ENCODE assay signal across 7 cellular contexts in genomic region chr3:50616003-50616769, GRCh38. TPM values are rescaled to one million over a fixed set of nuclear protein-coding genes. Genes with fewer than 3 reads are reported as not detected.
A peak's percentile ranks its signal among the peaks of the same experiment; 100 is the strongest.
DNase-seq lines count a peak whose midpoint lies in the region; ATAC-seq, FAIRE-seq and TF ChIP-seq lines count a peak whose summit lies in the region.

No MANE protein-coding gene starts in this region.

- peak overlapping the region; percentile 81 for H2AFZ ChIP-seq in keratinocyte (ENCODE audit: control insufficient read depth, low read length)

- peak; percentile 75 for FAIRE-seq in keratinocyte (lab: Jason Lieb, UNC)

- WGBS in spleen, 5 donors, result 0 to 1% (median 1%) methylated on average over 24 of the region's 24 CpGs

- peak overlapping the region; percentile 88 for H3K4me2 ChIP-seq in keratinocyte (ENCODE audit: control insufficient read depth, extremely low read depth, insufficient read depth, low read depth, low read length)

- intact Hi-C loops in spleen (cut with DNase I; ENCODE audit: low total_unique reads), result loop anchor here (5.0 kb wide), 1 partner anchor 766 kb away; no protein-coding TSS in a partner anchor

- peaks cover 34% of the 10 kb centered on the region for H3K79me2 ChIP-seq in keratinocyte (ENCODE audit: control insufficient read depth, insufficient read depth, low read length)

- no peak for TF ChIP-seq POLR2A in spleen (IDR thresholded peaks at IDR 0.05)

- peak overlapping the region; percentile 43 for H3K9ac ChIP-seq in keratinocyte (ENCODE audit: control insufficient read depth, extremely low read depth, insufficient read depth, low read length)

- peak; percentile 38 for ATAC-seq in GM18498 (IDR thresholded peaks at IDR 0.05; ENCODE audit: unreplicated experiment)
- peak; percentile 34 for ATAC-seq in HG03159 (IDR thresholded peaks at IDR 0.05; ENCODE audit: unreplicated experiment)

- H4K20me1 ChIP-seq in keratinocyte (ENCODE audit: control insufficient read depth, extremely low read depth, insufficient read depth, low read length), result no peaks in the 10 kb centered on the region

- H3K36me3 ChIP-seq in keratinocyte (ENCODE audit: control insufficient read depth in 2 of 2, extremely low read depth in 1 of 2, insufficient read depth in 2 of 2, low read length in 2 of 2) (peaks cover 7 to 11% of the 10 kb centered on the region in 2 experiments), spleen (peaks cover 0 to 3% (median 0%) of the 10 kb centered on the region in 6 donors)

- dilution Hi-C loops in keratinocyte (cut with MboI; ENCODE audit: extremely low pct_ligation_motif_present, low sequenced_read_pairs), result loop anchor here (25.0 kb wide), 1 partner anchor 771 kb away; the partner anchor contains the start of genes MANF and RBM15B

- H3K27ac ChIP-seq in keratinocyte (ENCODE audit: control insufficient read depth, insufficient read depth, low read length), result peak overlapping the region; percentile 28
- peak overlapping the region; percentile 63 to 97 (median 92) for H3K27ac ChIP-seq in spleen

- no peaks in the 10 kb centered on the region for H3K9me1 ChIP-seq in keratinocyte (ENCODE audit: control insufficient read depth, extremely low read depth, insufficient read depth, low read length)

- H3K27me3 ChIP-seq in keratinocyte (ENCODE audit: control insufficient read depth, extremely low read depth, insufficient read depth, low read length), result no peaks in the 10 kb centered on the region
- H3K27me3 ChIP-seq in spleen (replicated peaks in 1 of 7), result no peaks in the 10 kb centered on the region

- H3K4me3 ChIP-seq in keratinocyte (ENCODE audit: control insufficient read depth in 2 of 3, extremely low read depth in 1 of 3, insufficient read depth in 2 of 3, low read depth in 1 of 3, low read length in 3 of 3), result peak overlapping the region; percentile 60 to 85 (median 76)
- H3K4me3 ChIP-seq in spleen, result peak overlapping the region; percentile 26 to 98 (median 86)

- H3K9me3 ChIP-seq in keratinocyte (ENCODE audit: control insufficient read depth, low read depth, low read length) (no peaks in the 10 kb centered on the region), spleen (no peaks in the 10 kb centered on the region)

- DNase-seq in NCI-H460 (ENCODE audit: extremely low read depth, low read depth) (peak; percentile 75), cerebellar cortex (ENCODE audit: low spot score) (peak; percentile 91), keratinocyte (ENCODE audit: low read depth, low spot score) (no peak), spleen (peak; percentile 94)
- DNase-seq in activated CD4-positive, CD25-positive, alpha-beta regulatory T cell treated with anti-CD3 and anti-CD28 coated beads, Interleukin-2, amount 50 U/mL, for 72 hours, result peak; percentile 82

- H3K4me1 ChIP-seq in keratinocyte (ENCODE audit: control insufficient read depth, extremely low read depth, insufficient read depth, low read length) (peaks cover 28% of the 10 kb centered on the region), spleen (peaks cover 55 to 85% (median 76%) of the 10 kb centered on the region in 6 donors)

- TF ChIP-seq CTCF in keratinocyte (optimal IDR thresholded peaks at IDR 0.05 in 1 of 3, IDR thresholded peaks at IDR 0.05 in 1 of 3, conservative IDR thresholded peaks at IDR 0.05 in 1 of 3; ENCODE audit: extremely low read depth in 1 of 3, insufficient read depth in 2 of 3, low read length in 3 of 3) (peak in 2 of 3 experiments; percentile 100), spleen (IDR thresholded peaks at IDR 0.05 in 8 of 11, conservative IDR thresholded peaks at IDR 0.05 in 3 of 11) (peak; percentile 95 to 98 (median 97))

RNA-seq across cellular contexts. Expression of gene MAPKAPK3, which starts 0.8 kb away (rescaled TPM):
- 31.6 and 39.4 TPM in 2 replicates for total RNA-seq in NCI-H460 (2014; rRNA removed; shearing (Covaris generic))
- 27.8 and 39.7 TPM in 2 replicates for polyA plus RNA-seq in NCI-H460 (2014; cell fraction: nucleus; rRNA removed)
- 134 to 172 TPM (median 148 TPM) in 3 replicates for polyA plus RNA-seq in keratinocyte
- 29.2 TPM for polyA plus RNA-seq in keratinocyte (2011; ENCODE audit: low read depth)
- 140 and 168 TPM in 2 replicates for polyA plus RNA-seq in keratinocyte (2011; cell fraction: cytosol; rRNA removed)
- 73.7 and 78.1 TPM in 2 replicates for polyA plus RNA-seq in keratinocyte (2011; cell fraction: nucleus; rRNA removed)
- polyA plus RNA-seq in keratinocyte (2012; ENCODE audit: low replicate concordance), result 61.7 and 126 TPM in 2 replicates
- 148 to 206 TPM (median 152 TPM) in 3 replicates for polyA minus RNA-seq in keratinocyte
- polyA minus RNA-seq in keratinocyte (2011; cell fraction: cytosol; rRNA and poly(A)+ RNA removed), result 85.2 TPM
- 36.5 and 51.9 TPM in 2 replicates for polyA minus RNA-seq in keratinocyte (2011; cell fraction: nucleus; rRNA and poly(A)+ RNA removed)
- 10 to 100 TPM; 34.7 to 55.0 (median 44.9) TPM for total RNA-seq in spleen
- polyA plus RNA-seq in spleen, result 10 to 100 TPM; 18.0 to 34.8 (median 18.9) TPM

RNA-seq across cellular contexts. Expression of gene CISH, which starts 4.6 kb away (rescaled TPM):
- total RNA-seq in NCI-H460 (2014; rRNA removed; shearing (Covaris generic)), result 0.20 and 0.40 TPM in 2 replicates
- 0.18 and 1.8 TPM in 2 replicates for polyA plus RNA-seq in NCI-H460 (2014; cell fraction: nucleus; rRNA removed)
- polyA plus RNA-seq in keratinocyte (1.8 to 3.5 TPM (median 2.8 TPM) in 3 replicates), spleen (1 to 10 TPM; 2.9 to 7.4 (median 6.7) TPM)
- polyA plus RNA-seq in keratinocyte (2011; ENCODE audit: low read depth), result 0.77 TPM
- polyA plus RNA-seq in keratinocyte (2011; cell fraction: cytosol; rRNA removed), result 2.3 and 4.2 TPM in 2 replicates
- 4.7 and 7.4 TPM in 2 replicates for polyA plus RNA-seq in keratinocyte (2011; cell fraction: nucleus; rRNA removed)
- 3.6 and 6.7 TPM in 2 replicates for polyA plus RNA-seq in keratinocyte (2012; ENCODE audit: low replicate concordance)
- polyA minus RNA-seq in keratinocyte, result 3.8 to 7.1 TPM (median 4.2 TPM) in 3 replicates
- polyA minus RNA-seq in keratinocyte (2011; cell fraction: cytosol; rRNA and poly(A)+ RNA removed), result 6.9 TPM
- polyA minus RNA-seq in keratinocyte (2011; cell fraction: nucleus; rRNA and poly(A)+ RNA removed), result 3.2 and 3.4 TPM in 2 replicates
- 10 to 100 TPM in 5 of 7 donors, 1 to 10 TPM in 2; 8.7 to 23.6 (median 14.0) TPM for total RNA-seq in spleen

RNA-seq across cellular contexts. Expression of gene HEMK1, which starts 46.9 kb away (rescaled TPM):
- 7.0 and 12.0 TPM in 2 replicates for total RNA-seq in NCI-H460 (2014; rRNA removed; shearing (Covaris generic))
- polyA plus RNA-seq in NCI-H460 (2014; cell fraction: nucleus; rRNA removed), result 25.5 and 33.0 TPM in 2 replicates
- polyA plus RNA-seq in keratinocyte, result 12.9 to 19.5 TPM (median 13.0 TPM) in 3 replicates
- polyA plus RNA-seq in keratinocyte (2011; ENCODE audit: low read depth), result 0.74 TPM
- polyA plus RNA-seq in keratinocyte (2011; cell fraction: cytosol; rRNA removed), result 7.4 and 12.2 TPM in 2 replicates
- 32.6 and 40.2 TPM in 2 replicates for polyA plus RNA-seq in keratinocyte (2011; cell fraction: nucleus; rRNA removed)
- 10.1 and 15.6 TPM in 2 replicates for polyA plus RNA-seq in keratinocyte (2012; ENCODE audit: low replicate concordance)
- 9.7 to 14.6 TPM (median 12.7 TPM) in 3 replicates for polyA minus RNA-seq in keratinocyte
- 8.6 TPM for polyA minus RNA-seq in keratinocyte (2011; cell fraction: cytosol; rRNA and poly(A)+ RNA removed)
- polyA minus RNA-seq in keratinocyte (2011; cell fraction: nucleus; rRNA and poly(A)+ RNA removed), result 6.4 and 8.7 TPM in 2 replicates
- 10 to 100 TPM in 6 of 7 donors, 1 to 10 TPM in 1; 7.6 to 22.5 (median 18.9) TPM for total RNA-seq in spleen
- polyA plus RNA-seq in spleen, result 10 to 100 TPM; 25.1 to 45.2 (median 41.1) TPM

RNA-seq across cellular contexts. Expression of gene C3orf18, which starts 48.6 kb away (rescaled TPM):
- total RNA-seq in NCI-H460 (2014; rRNA removed; shearing (Covaris generic)), result 3.2 and 3.5 TPM in 2 replicates
- polyA plus RNA-seq in NCI-H460 (2014; cell fraction: nucleus; rRNA removed), result 4.9 and 6.4 TPM in 2 replicates
- polyA plus RNA-seq in keratinocyte, result 1.4 to 2.6 TPM (median 1.4 TPM) in 3 replicates
- 0.30 TPM for polyA plus RNA-seq in keratinocyte (2011; ENCODE audit: low read depth)
- polyA plus RNA-seq in keratinocyte (2011; cell fraction: cytosol; rRNA removed), result 0.56 and 1.3 TPM in 2 replicates
- 2.2 and 2.8 TPM in 2 replicates for polyA plus RNA-seq in keratinocyte (2011; cell fraction: nucleus; rRNA removed)
- 0.14 and 0.92 TPM in 2 replicates for polyA plus RNA-seq in keratinocyte (2012; ENCODE audit: low replicate concordance)
- polyA minus RNA-seq in keratinocyte, result 1.4 to 4.5 TPM (median 3.9 TPM) in 3 replicates
- polyA minus RNA-seq in keratinocyte (2011; cell fraction: cytosol; rRNA and poly(A)+ RNA removed), result not detected
- 0.32 and 0.93 TPM in 2 replicates for polyA minus RNA-seq in keratinocyte (2011; cell fraction: nucleus; rRNA and poly(A)+ RNA removed)
- 10 to 100 TPM in 1 of 7 donors, 1 to 10 TPM in 6; 3.2 to 12.2 (median 5.8) TPM for total RNA-seq in spleen
- polyA plus RNA-seq in spleen, result 1 to 10 TPM; 2.3 to 4.6 (median 3.5) TPM

RNA-seq across cellular contexts. Expression of gene DOCK3, which starts 58.5 kb away (rescaled TPM):
- total RNA-seq in NCI-H460 (2014; rRNA removed; shearing (Covaris generic)), result 1.9 and 2.2 TPM in 2 replicates
- polyA plus RNA-seq in NCI-H460 (2014; cell fraction: nucleus; rRNA removed), result 2.4 and 3.4 TPM in 2 replicates
- polyA plus RNA-seq in keratinocyte, result 0.10 to 0.28 TPM (median 0.11 TPM) in 3 replicates
- 0.79 TPM for polyA plus RNA-seq in keratinocyte (2011; ENCODE audit: low read depth)
- polyA plus RNA-seq in keratinocyte (2011; cell fraction: cytosol; rRNA removed), result 0.18 and 0.19 TPM in 2 replicates
- polyA plus RNA-seq in keratinocyte (2011; cell fraction: nucleus; rRNA removed), result 1.6 and 1.9 TPM in 2 replicates
- 0.13 and 1.1 TPM in 2 replicates for polyA plus RNA-seq in keratinocyte (2012; ENCODE audit: low replicate concordance)
- polyA minus RNA-seq in keratinocyte, result 0.30 to 0.66 TPM (median 0.38 TPM) in 3 replicates
- polyA minus RNA-seq in keratinocyte (2011; cell fraction: cytosol; rRNA and poly(A)+ RNA removed), result not detected
- 1.1 and 1.9 TPM in 2 replicates for polyA minus RNA-seq in keratinocyte (2011; cell fraction: nucleus; rRNA and poly(A)+ RNA removed)
- total RNA-seq in spleen, result 1 to 10 TPM in 1 of 7 donors, under 1 TPM in 6; 0.21 to 2.1 (median 0.60) TPM
- under 1 TPM; 0.08 to 0.38 (median 0.37) TPM for polyA plus RNA-seq in spleen
